8 cellular contexts compared by ENCODE assay signal in the genomic region with DNA sequence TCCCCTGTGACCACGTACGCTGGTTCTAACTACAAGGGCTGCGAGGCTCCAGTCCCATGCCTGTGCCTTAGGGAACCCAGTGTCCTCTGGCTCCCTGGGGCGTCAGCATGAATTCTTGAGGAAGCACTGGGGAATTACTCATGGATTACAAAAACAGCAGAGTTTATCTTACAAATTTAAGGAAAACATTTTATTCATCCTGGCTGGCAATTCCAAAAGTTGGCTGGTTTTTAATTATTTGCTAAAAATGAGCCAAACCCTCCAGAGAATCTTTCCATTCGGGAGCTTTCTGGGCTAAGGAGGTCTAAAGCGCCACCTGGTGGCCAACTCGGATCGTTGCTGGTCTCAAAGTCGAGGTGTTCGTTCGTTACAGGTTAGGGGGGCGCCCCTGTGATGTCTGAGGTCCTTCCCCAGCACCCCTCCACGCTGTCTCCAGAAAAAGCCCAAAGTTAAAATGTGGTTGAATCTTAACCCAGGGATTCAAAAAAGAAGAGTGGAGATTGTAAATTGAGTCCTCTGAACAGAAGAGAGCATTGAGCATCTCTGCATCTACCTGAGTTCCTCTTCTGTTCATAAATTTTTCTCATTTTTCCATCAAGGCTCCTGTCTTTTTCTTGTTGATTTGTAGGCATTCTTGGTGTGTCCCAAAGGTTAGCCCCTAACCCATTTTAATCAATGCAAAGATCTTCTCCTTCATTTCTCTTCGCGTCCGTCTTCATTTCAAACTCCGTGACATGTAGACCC.
A peak's percentile ranks its signal among the peaks of the same experiment; 100 is the strongest.
DNase-seq lines count a peak whose midpoint lies in the region; ATAC-seq and TF ChIP-seq lines count a peak whose summit lies in the region.

No MANE protein-coding gene starts in this region.

- peaks cover 0 to 5% of the 10 kb centered on the region in 2 donors for H3K27me3 ChIP-seq in uterus

- ATAC-seq in HG03175 (IDR thresholded peaks at IDR 0.05; ENCODE audit: unreplicated experiment) (peak; percentile 55), HG03565 (IDR thresholded peaks at IDR 0.05; ENCODE audit: unreplicated experiment) (no peak)

- DNase-seq in DMS114 treated with DMSO at 0.1 percent for 48 hours (lab: John Stamatoyannopoulos, UW; ENCODE audit: unreplicated experiment) (peak; percentile 7), NCI-H774 (lab: John Stamatoyannopoulos, UW) (peak; percentile 70), fibroblast of the conjunctiva (ENCODE audit: low read depth) (peak; percentile 32), occipital lobe (lab: John Stamatoyannopoulos, UW) (peak; percentile 64), uterus (peak; percentile 19 to 26)
- peak; percentile 39 for DNase-seq in activated T-cell treated with anti-CD3 and anti-CD28 coated beads, Interleukin-2, amount 50 U/mL, for 1 hour

- no peaks in the 10 kb centered on the region for H3K36me3 ChIP-seq in uterus

- intact Hi-C loops in uterus (cut with DNase I; ENCODE audit: low total_unique reads): no loop called here

- no peak overlapping the region for H3K4me3 ChIP-seq in uterus

- no peaks in the 10 kb centered on the region for H3K9me3 ChIP-seq in uterus

- H3K4me1 ChIP-seq in uterus: no peaks in the 10 kb centered on the region

- no peak for TF ChIP-seq POLR2A in uterus (IDR thresholded peaks at IDR 0.05)

- H3K27ac ChIP-seq in uterus: no peak overlapping the region

- peak; percentile 40 to 69 (median 58) for TF ChIP-seq CTCF in uterus (IDR thresholded peaks at IDR 0.05)

Comparison
In these comparisons a context has a peak if more than half of its experiments do, and no peak if none do; other contexts are left out.
1. DNase-seq: peak in every context shown above with its lines; median percentile 70 in NCI-H774; 64 in occipital lobe; 39 in activated T-cell treated with anti-CD3 and anti-CD28 coated beads, Interleukin-2, amount 50 U/mL, for 1 hour; 32 in fibroblast of the conjunctiva; 22 in uterus; 7 in DMS114 treated with DMSO at 0.1 percent for 48 hours.